1 cellular context compared by ENCODE assay signal in genomic region chr17:32302037-32302436, GRCh38.
TF ChIP-seq lines count a peak whose summit lies in the region.

No MANE protein-coding gene starts in this region.

TF ChIP-seq in HepG2, 621 proteins besides CTCF, POLR2A, EP300 and RAD21 (continued from another document and continues in another):
- TF ChIP-seq, protein P1, sequence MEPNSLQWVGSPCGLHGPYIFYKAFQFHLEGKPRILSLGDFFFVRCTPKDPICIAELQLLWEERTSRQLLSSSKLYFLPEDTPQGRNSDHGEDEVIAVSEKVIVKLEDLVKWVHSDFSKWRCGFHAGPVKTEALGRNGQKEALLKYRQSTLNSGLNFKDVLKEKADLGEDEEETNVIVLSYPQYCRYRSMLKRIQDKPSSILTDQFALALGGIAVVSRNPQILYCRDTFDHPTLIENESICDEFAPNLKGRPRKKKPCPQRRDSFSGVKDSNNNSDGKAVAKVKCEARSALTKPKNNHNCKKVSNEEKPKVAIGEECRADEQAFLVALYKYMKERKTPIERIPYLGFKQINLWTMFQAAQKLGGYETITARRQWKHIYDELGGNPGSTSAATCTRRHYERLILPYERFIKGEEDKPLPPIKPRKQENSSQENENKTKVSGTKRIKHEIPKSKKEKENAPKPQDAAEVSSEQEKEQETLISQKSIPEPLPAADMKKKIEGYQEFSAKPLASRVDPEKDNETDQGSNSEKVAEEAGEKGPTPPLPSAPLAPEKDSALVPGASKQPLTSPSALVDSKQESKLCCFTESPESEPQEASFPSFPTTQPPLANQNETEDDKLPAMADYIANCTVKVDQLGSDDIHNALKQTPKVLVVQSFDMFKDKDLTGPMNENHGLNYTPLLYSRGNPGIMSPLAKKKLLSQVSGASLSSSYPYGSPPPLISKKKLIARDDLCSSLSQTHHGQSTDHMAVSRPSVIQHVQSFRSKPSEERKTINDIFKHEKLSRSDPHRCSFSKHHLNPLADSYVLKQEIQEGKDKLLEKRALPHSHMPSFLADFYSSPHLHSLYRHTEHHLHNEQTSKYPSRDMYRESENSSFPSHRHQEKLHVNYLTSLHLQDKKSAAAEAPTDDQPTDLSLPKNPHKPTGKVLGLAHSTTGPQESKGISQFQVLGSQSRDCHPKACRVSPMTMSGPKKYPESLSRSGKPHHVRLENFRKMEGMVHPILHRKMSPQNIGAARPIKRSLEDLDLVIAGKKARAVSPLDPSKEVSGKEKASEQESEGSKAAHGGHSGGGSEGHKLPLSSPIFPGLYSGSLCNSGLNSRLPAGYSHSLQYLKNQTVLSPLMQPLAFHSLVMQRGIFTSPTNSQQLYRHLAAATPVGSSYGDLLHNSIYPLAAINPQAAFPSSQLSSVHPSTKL (CRISPR knock-in tag; IDR thresholded peaks at IDR 0.05), result peak; percentile 40; the same call in 1 of the 2 replicates
- TF ChIP-seq, protein P2, sequence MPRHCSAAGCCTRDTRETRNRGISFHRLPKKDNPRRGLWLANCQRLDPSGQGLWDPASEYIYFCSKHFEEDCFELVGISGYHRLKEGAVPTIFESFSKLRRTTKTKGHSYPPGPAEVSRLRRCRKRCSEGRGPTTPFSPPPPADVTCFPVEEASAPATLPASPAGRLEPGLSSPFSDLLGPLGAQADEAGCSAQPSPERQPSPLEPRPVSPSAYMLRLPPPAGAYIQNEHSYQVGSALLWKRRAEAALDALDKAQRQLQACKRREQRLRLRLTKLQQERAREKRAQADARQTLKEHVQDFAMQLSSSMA (CRISPR knock-in tag; IDR thresholded peaks at IDR 0.05), result no peak
- TF ChIP-seq, protein P3, sequence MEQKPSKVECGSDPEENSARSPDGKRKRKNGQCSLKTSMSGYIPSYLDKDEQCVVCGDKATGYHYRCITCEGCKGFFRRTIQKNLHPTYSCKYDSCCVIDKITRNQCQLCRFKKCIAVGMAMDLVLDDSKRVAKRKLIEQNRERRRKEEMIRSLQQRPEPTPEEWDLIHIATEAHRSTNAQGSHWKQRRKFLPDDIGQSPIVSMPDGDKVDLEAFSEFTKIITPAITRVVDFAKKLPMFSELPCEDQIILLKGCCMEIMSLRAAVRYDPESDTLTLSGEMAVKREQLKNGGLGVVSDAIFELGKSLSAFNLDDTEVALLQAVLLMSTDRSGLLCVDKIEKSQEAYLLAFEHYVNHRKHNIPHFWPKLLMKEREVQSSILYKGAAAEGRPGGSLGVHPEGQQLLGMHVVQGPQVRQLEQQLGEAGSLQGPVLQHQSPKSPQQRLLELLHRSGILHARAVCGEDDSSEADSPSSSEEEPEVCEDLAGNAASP (CRISPR knock-in tag; IDR thresholded peaks at IDR 0.05; ENCODE audit: borderline replicate concordance), result 0 out of 2 replicates have a peak, but pooled peaks have one; percentile 33
- TF ChIP-seq NCOA2 (CRISPR knock-in tag; IDR thresholded peaks at IDR 0.05) (peak; percentile 31; the same call in 1 of the 2 replicates), HMG20A (CRISPR knock-in tag; IDR thresholded peaks at IDR 0.05; ENCODE audit: borderline replicate concordance) (0 out of 2 replicates have a peak, but pooled peaks have one; percentile 20), THYN1 (CRISPR knock-in tag; IDR thresholded peaks at IDR 0.05; ENCODE audit: borderline replicate concordance, low read depth) (no peak), ZNF337 (CRISPR knock-in tag; IDR thresholded peaks at IDR 0.05; ENCODE audit: borderline replicate concordance, low read depth) (no peak), ZNF263 (CRISPR knock-in tag; IDR thresholded peaks at IDR 0.05) (peak; percentile 32; the same call in 1 of the 2 replicates), PPARG (CRISPR knock-in tag; conservative IDR thresholded peaks at IDR 0.05) (peak; percentile 65; the same call in 1 of the 2 replicates), ZBTB7B (CRISPR knock-in tag; IDR thresholded peaks at IDR 0.05) (peak; percentile 66; the same call in 1 of the 2 replicates), RARA (CRISPR knock-in tag; IDR thresholded peaks at IDR 0.05) (peak; percentile 89), ELF1 (CRISPR knock-in tag; IDR thresholded peaks at IDR 0.05) (peak; percentile 40; the same call in 1 of the 2 replicates), NR2F1 (CRISPR knock-in tag; IDR thresholded peaks at IDR 0.05) (peak in 1 of 2 experiments; percentile 17; a peak in 1 of 4 replicates), GABPA (IDR thresholded peaks at IDR 0.05; ENCODE audit: low read depth, low read length) (no peak), GABPA (CRISPR knock-in tag; IDR thresholded peaks at IDR 0.05; ENCODE audit: low read depth) (0 out of 2 replicates have a peak, but pooled peaks have one; percentile 25), TCF7 (IDR thresholded peaks at IDR 0.05; ENCODE audit: low read depth) (peak; percentile 49; the same call in 1 of the 2 replicates), ERF (CRISPR knock-in tag; IDR thresholded peaks at IDR 0.05) (peak; percentile 25; the same call in 1 of the 2 replicates), ZIK1 (CRISPR knock-in tag; IDR thresholded peaks at IDR 0.05; ENCODE audit: borderline replicate concordance, low read depth) (no peak), SOX13 (IDR thresholded peaks at IDR 0.05) (no peak), SOX13 (CRISPR knock-in tag; conservative IDR thresholded peaks at IDR 0.05 in 1 of 2, IDR thresholded peaks at IDR 0.05 in 1 of 2) (peak in 1 of 2 experiments; percentile 47; a peak in 2 of 4 replicates), ZNF33A (CRISPR knock-in tag; IDR thresholded peaks at IDR 0.05; ENCODE audit: borderline replicate concordance) (no peak), ZNF331 (CRISPR knock-in tag; IDR thresholded peaks at IDR 0.05) (peak; percentile 33; the same call in 1 of the 2 replicates), BCL6 (CRISPR knock-in tag; IDR thresholded peaks at IDR 0.05) (peak; percentile 68), ZNF441 (CRISPR knock-in tag; IDR thresholded peaks at IDR 0.05; ENCODE audit: borderline replicate concordance) (peak; percentile 15; the same call in 1 of the 2 replicates), JUND (CRISPR knock-in tag; IDR thresholded peaks at IDR 0.05) (no peak), RXRB (CRISPR knock-in tag; IDR thresholded peaks at IDR 0.05; ENCODE audit: borderline replicate concordance) (peak; percentile 66), NR2F6 (IDR thresholded peaks at IDR 0.05) (peak; percentile 72), NR2F6 (CRISPR knock-in tag; IDR thresholded peaks at IDR 0.05) (peak; percentile 70), TFAP4 (IDR thresholded peaks at IDR 0.05; ENCODE audit: borderline replicate concordance, low read depth) (no peak), ZNF362 (CRISPR knock-in tag; IDR thresholded peaks at IDR 0.05; ENCODE audit: borderline replicate concordance) (peak; percentile 38; the same call in 1 of the 2 replicates), JDP2 (CRISPR knock-in tag; IDR thresholded peaks at IDR 0.05; ENCODE audit: borderline replicate concordance) (no peak), GRHL1 (CRISPR knock-in tag; conservative IDR thresholded peaks at IDR 0.05) (no peak), HHEX (CRISPR knock-in tag; IDR thresholded peaks at IDR 0.05) (peak; percentile 14; the same call in 1 of the 2 replicates), RNF2 (conservative IDR thresholded peaks at IDR 0.05; ENCODE audit: low read depth) (no peak), ZNF329 (CRISPR knock-in tag; IDR thresholded peaks at IDR 0.05; ENCODE audit: low read depth) (no peak), ELF3 (CRISPR knock-in tag; IDR thresholded peaks at IDR 0.05) (0 out of 2 replicates have a peak, but pooled peaks have one; percentile 41), LCORL (IDR thresholded peaks at IDR 0.05) (no peak), LCORL (CRISPR knock-in tag; IDR thresholded peaks at IDR 0.05) (peak; percentile 54; the same call in 1 of the 2 replicates), NR2F2 (IDR thresholded peaks at IDR 0.05; ENCODE audit: borderline replicate concordance, low read depth) (peak; percentile 67; the same call in 1 of the 2 replicates), FOXA1 (IDR thresholded peaks at IDR 0.05) (no peak), FOXA1 (CRISPR knock-in tag; IDR thresholded peaks at IDR 0.05) (peak; percentile 57), FOXO1 (CRISPR knock-in tag; IDR thresholded peaks at IDR 0.05) (0 out of 2 replicates have a peak, but pooled peaks have one; percentile 56), TEAD3 (CRISPR knock-in tag; optimal IDR thresholded peaks at IDR 0.05; ENCODE audit: borderline replicate concordance) (peak; percentile 42)
- TF ChIP-seq, protein P4, sequence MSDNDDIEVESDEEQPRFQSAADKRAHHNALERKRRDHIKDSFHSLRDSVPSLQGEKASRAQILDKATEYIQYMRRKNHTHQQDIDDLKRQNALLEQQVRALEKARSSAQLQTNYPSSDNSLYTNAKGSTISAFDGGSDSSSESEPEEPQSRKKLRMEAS (IDR thresholded peaks at IDR 0.05), result 0 out of 2 replicates have a peak, but pooled peaks have one; percentile 19
- TF ChIP-seq, protein P5, sequence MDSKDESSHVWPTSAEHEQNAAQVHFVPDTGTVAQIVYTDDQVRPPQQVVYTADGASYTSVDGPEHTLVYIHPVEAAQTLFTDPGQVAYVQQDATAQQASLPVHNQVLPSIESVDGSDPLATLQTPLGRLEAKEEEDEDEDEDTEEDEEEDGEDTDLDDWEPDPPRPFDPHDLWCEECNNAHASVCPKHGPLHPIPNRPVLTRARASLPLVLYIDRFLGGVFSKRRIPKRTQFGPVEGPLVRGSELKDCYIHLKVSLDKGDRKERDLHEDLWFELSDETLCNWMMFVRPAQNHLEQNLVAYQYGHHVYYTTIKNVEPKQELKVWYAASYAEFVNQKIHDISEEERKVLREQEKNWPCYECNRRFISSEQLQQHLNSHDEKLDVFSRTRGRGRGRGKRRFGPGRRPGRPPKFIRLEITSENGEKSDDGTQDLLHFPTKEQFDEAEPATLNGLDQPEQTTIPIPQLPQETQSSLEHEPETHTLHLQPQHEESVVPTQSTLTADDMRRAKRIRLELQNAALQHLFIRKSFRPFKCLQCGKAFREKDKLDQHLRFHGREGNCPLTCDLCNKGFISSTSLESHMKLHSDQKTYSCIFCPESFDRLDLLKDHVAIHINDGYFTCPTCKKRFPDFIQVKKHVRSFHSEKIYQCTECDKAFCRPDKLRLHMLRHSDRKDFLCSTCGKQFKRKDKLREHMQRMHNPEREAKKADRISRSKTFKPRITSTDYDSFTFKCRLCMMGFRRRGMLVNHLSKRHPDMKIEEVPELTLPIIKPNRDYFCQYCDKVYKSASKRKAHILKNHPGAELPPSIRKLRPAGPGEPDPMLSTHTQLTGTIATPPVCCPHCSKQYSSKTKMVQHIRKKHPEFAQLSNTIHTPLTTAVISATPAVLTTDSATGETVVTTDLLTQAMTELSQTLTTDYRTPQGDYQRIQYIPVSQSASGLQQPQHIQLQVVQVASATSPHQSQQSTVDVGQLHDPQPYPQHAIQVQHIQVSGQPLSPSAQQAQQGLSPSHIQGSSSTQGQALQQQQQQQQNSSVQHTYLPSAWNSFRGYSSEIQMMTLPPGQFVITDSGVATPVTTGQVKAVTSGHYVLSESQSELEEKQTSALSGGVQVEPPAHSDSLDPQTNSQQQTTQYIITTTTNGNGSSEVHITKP (CRISPR knock-in tag; IDR thresholded peaks at IDR 0.05; ENCODE audit: low read depth), result peak; percentile 79; the same call in 1 of the 2 replicates
- TF ChIP-seq, protein P6, sequence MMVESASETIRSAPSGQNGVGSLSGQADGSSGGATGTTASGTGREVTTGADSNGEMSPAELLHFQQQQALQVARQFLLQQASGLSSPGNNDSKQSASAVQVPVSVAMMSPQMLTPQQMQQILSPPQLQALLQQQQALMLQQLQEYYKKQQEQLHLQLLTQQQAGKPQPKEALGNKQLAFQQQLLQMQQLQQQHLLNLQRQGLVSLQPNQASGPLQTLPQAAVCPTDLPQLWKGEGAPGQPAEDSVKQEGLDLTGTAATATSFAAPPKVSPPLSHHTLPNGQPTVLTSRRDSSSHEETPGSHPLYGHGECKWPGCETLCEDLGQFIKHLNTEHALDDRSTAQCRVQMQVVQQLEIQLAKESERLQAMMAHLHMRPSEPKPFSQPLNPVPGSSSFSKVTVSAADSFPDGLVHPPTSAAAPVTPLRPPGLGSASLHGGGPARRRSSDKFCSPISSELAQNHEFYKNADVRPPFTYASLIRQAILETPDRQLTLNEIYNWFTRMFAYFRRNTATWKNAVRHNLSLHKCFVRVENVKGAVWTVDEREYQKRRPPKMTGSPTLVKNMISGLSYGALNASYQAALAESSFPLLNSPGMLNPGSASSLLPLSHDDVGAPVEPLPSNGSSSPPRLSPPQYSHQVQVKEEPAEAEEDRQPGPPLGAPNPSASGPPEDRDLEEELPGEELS (CRISPR knock-in tag; IDR thresholded peaks at IDR 0.05), result peak; percentile 91
- TF ChIP-seq, protein P7, sequence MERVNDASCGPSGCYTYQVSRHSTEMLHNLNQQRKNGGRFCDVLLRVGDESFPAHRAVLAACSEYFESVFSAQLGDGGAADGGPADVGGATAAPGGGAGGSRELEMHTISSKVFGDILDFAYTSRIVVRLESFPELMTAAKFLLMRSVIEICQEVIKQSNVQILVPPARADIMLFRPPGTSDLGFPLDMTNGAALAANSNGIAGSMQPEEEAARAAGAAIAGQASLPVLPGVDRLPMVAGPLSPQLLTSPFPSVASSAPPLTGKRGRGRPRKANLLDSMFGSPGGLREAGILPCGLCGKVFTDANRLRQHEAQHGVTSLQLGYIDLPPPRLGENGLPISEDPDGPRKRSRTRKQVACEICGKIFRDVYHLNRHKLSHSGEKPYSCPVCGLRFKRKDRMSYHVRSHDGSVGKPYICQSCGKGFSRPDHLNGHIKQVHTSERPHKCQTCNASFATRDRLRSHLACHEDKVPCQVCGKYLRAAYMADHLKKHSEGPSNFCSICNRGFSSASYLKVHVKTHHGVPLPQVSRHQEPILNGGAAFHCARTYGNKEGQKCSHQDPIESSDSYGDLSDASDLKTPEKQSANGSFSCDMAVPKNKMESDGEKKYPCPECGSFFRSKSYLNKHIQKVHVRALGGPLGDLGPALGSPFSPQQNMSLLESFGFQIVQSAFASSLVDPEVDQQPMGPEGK (CRISPR knock-in tag; IDR thresholded peaks at IDR 0.05), result peak; percentile 94
